Comparison of ENCODE assay signal across 20 cellular contexts in genomic region chr9:4591123-4591500, GRCh38.
DNase-seq lines count a peak whose midpoint lies in the region; ATAC-seq and TF ChIP-seq lines count a peak whose summit lies in the region.
"Had no signal": no experiment of that assay in that cellular context is flagged by ENCODE, and none has a peak within 500 bp of the region (broad histone marks: within the 10 kb centered on the region; RNA-seq: fewer than 3 reads in every experiment).

No MANE protein-coding gene starts in this region.

- H2AFZ ChIP-seq in IMR-90 (replicated peaks; ENCODE audit: low read length, poor library complexity), result no peak overlapping the region

- no peak overlapping the region for H3K23ac ChIP-seq in IMR-90 (ENCODE audit: low read depth, low read length)

- H3K27me3 ChIP-seq in IMR-90 (ENCODE audit: control insufficient read depth, insufficient read depth, low read length), result no peaks in the 10 kb centered on the region
- H3K27me3 ChIP-seq in left lung, result no peaks in the 10 kb centered on the region
- no peaks in the 10 kb centered on the region for H3K27me3 ChIP-seq in esophagus muscularis mucosa
- H3K27me3 ChIP-seq: spleen had no signal

- peak overlapping the region; percentile 20; the same call in 1 of the 2 replicates for H4K91ac ChIP-seq in IMR-90 (ENCODE audit: insufficient read depth, low read depth, low read length)

- H3K18ac ChIP-seq in IMR-90 (ENCODE audit: low read depth, low read length), result peak overlapping the region; percentile 67; the same call in 1 of the 2 replicates

- peak overlapping the region; percentile 54; the same call in 1 of the 2 replicates for H3K4me2 ChIP-seq in IMR-90 (ENCODE audit: low read depth, low read length)
- H3K4me2 ChIP-seq: SK-N-SH had no signal

- no peak overlapping the region for H3K4me3 ChIP-seq in IMR-90 (ENCODE audit: insufficient read depth, low read depth, low read length)
- no peak overlapping the region for H3K4me3 ChIP-seq in left lung
- H3K4me3 ChIP-seq in retinal pigment epithelial cell (ENCODE audit: low read length), result no peak overlapping the region
- H3K4me3 ChIP-seq in esophagus muscularis mucosa, result no peak overlapping the region
- H3K4me3 ChIP-seq: spleen had no signal

- H2AK9ac ChIP-seq in IMR-90 (replicated peaks; ENCODE audit: low read depth, low read length, poor library complexity), result no peak overlapping the region

- H3K9me3 ChIP-seq in IMR-90 (ENCODE audit: control insufficient read depth, insufficient read depth, low read length) (no peaks in the 10 kb centered on the region), left lung (no peaks in the 10 kb centered on the region), esophagus muscularis mucosa (no peaks in the 10 kb centered on the region)
- H3K9me3 ChIP-seq: SK-N-SH, spleen had no signal

- no TSS peak for BruUV-seq in IMR-90 (replicated peaks; lab: Mats Ljungman, UMichigan)

- no peak overlapping the region for H3K9ac ChIP-seq in IMR-90 (ENCODE audit: low read depth, low read length)
- H3K9ac ChIP-seq: SK-N-SH had no signal

- peaks cover 3% of the 10 kb centered on the region; the same call in 1 of the 2 replicates for H3K9me1 ChIP-seq in IMR-90 (ENCODE audit: insufficient read depth, low read length)

- H2BK20ac ChIP-seq in IMR-90 (ENCODE audit: low read depth, low read length), result peak overlapping the region; percentile 41; the same call in 1 of the 2 replicates

- H3K56ac ChIP-seq in IMR-90 (ENCODE audit: extremely low read depth, insufficient read depth, low read length), result no peak overlapping the region

- ATAC-seq in IMR-90 (ENCODE audit: low read depth), result no peak
- ATAC-seq in left lung, result peak; percentile 74
- ATAC-seq: activated CD4-positive, alpha-beta T cell treated with anti-CD3 and anti-CD28 coated beads for 36 hours; activated CD8-positive, alpha-beta T cell treated with anti-CD3 and anti-CD28 coated beads, Interleukin-2, amount 10 ng/mL, durations not matched to agents 7 days and 5 days; activated naive CD4-positive, alpha-beta T cell treated with anti-CD3 and anti-CD28 coated beads, Interleukin-2, amount 50 U/mL, for 72 hours; natural killer cell; T-helper 17 cell had no signal

- H3K4ac ChIP-seq in IMR-90 (ENCODE audit: low read depth, low read length), result peak overlapping the region; percentile 56; the same call in 1 of the 2 replicates

- TF ChIP-seq EP300 in esophagus muscularis mucosa (IDR thresholded peaks at IDR 0.05), result no peak

- dilution Hi-C loops in IMR-90 (cut with HindIII; ENCODE audit: low sequenced_read_pairs, unreplicated experiment), result no loop called here

- H4K20me1 ChIP-seq in IMR-90 (ENCODE audit: insufficient read depth, low read length), result no peaks in the 10 kb centered on the region

- no peak overlapping the region for H2BK5ac ChIP-seq in IMR-90 (ENCODE audit: low read depth, low read length, poor library complexity, severe bottlenecking)

- no peak overlapping the region for H4K8ac ChIP-seq in IMR-90 (ENCODE audit: low read depth in 2 of 2, low read length in 2 of 2)

- in situ Hi-C loops in IMR-90 (cut with MboI; ENCODE audit: low sequenced_read_pairs), result no loop called here

- POLR2A ChIA-PET in IMR-90 (lab: Charles Lee; ENCODE audit: unreplicated experiment), result no interaction called here

- DNase-seq in IMR-90, result no peak
- DNase-seq in astrocyte of the hippocampus (ENCODE audit: low read depth, low spot score), result peak; percentile 49
- DNase-seq in left lung, result no peak
- DNase-seq in retinal pigment epithelial cell (ENCODE audit: low read depth), result peak; percentile 34
- no peak for DNase-seq in KG1 (lab: John Stamatoyannopoulos, UW)
- DNase-seq in activated T-cell treated with anti-CD3 and anti-CD28 coated beads, Interleukin-2, amount 50 U/mL, for 48 hours, result no peak
- DNase-seq in hypothalamus (lab: John Stamatoyannopoulos, UW), result no peak
- no peak for DNase-seq in esophagus muscularis mucosa (ENCODE audit: extremely low spot score)
- DNase-seq: activated CD4-positive, alpha-beta T cell treated with anti-CD3 and anti-CD28 coated beads for 36 hours; activated CD8-positive, alpha-beta T cell treated with anti-CD3 and anti-CD28 coated beads, Interleukin-2, amount 10 ng/mL, durations not matched to agents 7 days and 5 days; aorta; left cardiac atrium; natural killer cell; NCI-H1092 treated with DMSO at 0.1 percent for 48 hours; NCI-H187 treated with DMSO at 0.1 percent for 48 hours; SK-N-SH; spleen; stimulated activated CD4-positive, alpha-beta T cell treated with anti-CD3 and anti-CD28 coated beads, Interleukin-2, amount 100 ng/mL, for 48 hours; T-helper 17 cell had no signal

- no peak for TF ChIP-seq CTCF in IMR-90 (conservative IDR thresholded peaks at IDR 0.05; ENCODE audit: low read depth, low read length)
- TF ChIP-seq CTCF in left lung (IDR thresholded peaks at IDR 0.05), result no peak
- TF ChIP-seq CTCF in retinal pigment epithelial cell (conservative IDR thresholded peaks at IDR 0.05; ENCODE audit: low read depth, low read length), result no peak
- TF ChIP-seq CTCF in esophagus muscularis mucosa (IDR thresholded peaks at IDR 0.05), result no peak

- TF ChIP-seq RAD21 in IMR-90 (IDR thresholded peaks at IDR 0.05; ENCODE audit: low read length), result no peak

- H3K4me1 ChIP-seq in IMR-90 (ENCODE audit: control insufficient read depth, insufficient read depth, low read length), result peaks cover 7% of the 10 kb centered on the region
- H3K4me1 ChIP-seq in left lung, result peaks cover 5 to 6% of the 10 kb centered on the region in 2 donors
- H3K4me1 ChIP-seq in esophagus muscularis mucosa, result peaks cover 20 to 42% (median 36%) of the 10 kb centered on the region in 4 donors

- H2AK5ac ChIP-seq in IMR-90 (ENCODE audit: low read depth, low read length), result no peak overlapping the region

- TF ChIP-seq POLR2A in IMR-90 (IDR thresholded peaks at IDR 0.05; ENCODE audit: low read depth, low read length) (no peak), esophagus muscularis mucosa (IDR thresholded peaks at IDR 0.05; ENCODE audit: low read depth) (no peak)

- H3K27ac ChIP-seq in IMR-90 (ENCODE audit: insufficient read depth, low read length) (peak overlapping the region; percentile 29; the same call in 1 of the 2 replicates), left lung (no peak overlapping the region), esophagus muscularis mucosa (replicated peaks in 1 of 4) (peak overlapping the region in 2 of 4 donors; percentile 5 to 53)
- H3K27ac ChIP-seq: spleen had no signal

- 40% methylated on average over 1 of the region's 4 CpGs; no CpG with 5 or more reads in 1 of the 2 experiments for WGBS in IMR-90 (ENCODE audit: extremely low coverage in 2 of 2, insufficient read length in 1 of 2), 2 experiments
- 25% methylated on average over 4 of the region's 4 CpGs for WGBS in esophagus muscularis mucosa

- H3K36me3 ChIP-seq in IMR-90 (ENCODE audit: control insufficient read depth, insufficient read depth, low read length), result no peaks in the 10 kb centered on the region
- H3K36me3 ChIP-seq in left lung, result no peaks in the 10 kb centered on the region
- H3K36me3 ChIP-seq in esophagus muscularis mucosa, result no peaks in the 10 kb centered on the region
- H3K36me3 ChIP-seq: spleen had no signal

- H3K14ac ChIP-seq in IMR-90 (replicated peaks; ENCODE audit: low read depth, low read length), result 0 out of 2 replicates have a peak overlapping the region, but pooled peaks have one; percentile 5

- H2BK120ac ChIP-seq in IMR-90 (ENCODE audit: low read depth, low read length), result 0 out of 2 replicates have a peak overlapping the region, but pooled peaks have one; percentile 42

- no peaks in the 10 kb centered on the region for H3K79me1 ChIP-seq in IMR-90 (ENCODE audit: low read depth in 1 of 2, low read length in 2 of 2)

- peak overlapping the region; percentile 55 for H4K5ac ChIP-seq in IMR-90 (ENCODE audit: low read depth, low read length)

- CTCF ChIA-PET in IMR-90 (lab: Yijun Ruan, JAX), result no interaction called here

- intact Hi-C loops in IMR-90 (cut with micrococcal nuclease), result no loop called here
- intact Hi-C loops in left lung (cut with DNase I), result no loop called here
- intact Hi-C loops in esophagus muscularis mucosa (cut with DNase I), result loop anchor here (10.0 kb wide), 1 partner anchor 106 kb away; no protein-coding TSS in a partner anchor

- H2BK15ac ChIP-seq in IMR-90 (ENCODE audit: low read depth, low read length), result 0 out of 3 replicates have a peak overlapping the region, but pooled peaks have one; percentile 71

TF ChIP-seq in IMR-90, 13 proteins besides CTCF, POLR2A, EP300 and RAD21:
- TF ChIP-seq NFE2L2 (IDR thresholded peaks at IDR 0.05; ENCODE audit: low read depth, low read length) (no peak), ELK1 (IDR thresholded peaks at IDR 0.05; ENCODE audit: borderline replicate concordance, low read depth, low read length) (no peak), CEBPB (IDR thresholded peaks at IDR 0.05; ENCODE audit: low read depth, low read length) (no peak), CHD1 (IDR thresholded peaks at IDR 0.05; ENCODE audit: low read depth, low read length) (no peak), USF2 (IDR thresholded peaks at IDR 0.05; ENCODE audit: low read depth, low read length) (no peak), MXI1 (IDR thresholded peaks at IDR 0.05; ENCODE audit: borderline replicate concordance, low read depth, low read length) (no peak)

Comparison
In these comparisons a context has a peak if more than half of its experiments do, and no peak if none do; other contexts are left out.
1. DNase-seq: peak in astrocyte of the hippocampus (single experiment) and retinal pigment epithelial cell (single experiment); none in IMR-90 (single experiment), left lung (0 of 2), KG1 (single experiment), activated T-cell treated with anti-CD3 and anti-CD28 coated beads, Interleukin-2, amount 50 U/mL, for 48 hours (0 of 2), hypothalamus (0 of 51) and esophagus muscularis mucosa (single experiment).